Comparison of ENCODE assay signal across 9 cellular contexts in genomic region chr16:31200821-31201510, GRCh38. TPM values are rescaled to one million over a fixed set of nuclear protein-coding genes. Genes with fewer than 3 reads are reported as not detected.
DNase-seq lines count a peak whose midpoint lies in the region; ATAC-seq, FAIRE-seq and TF ChIP-seq lines count a peak whose summit lies in the region.
"Had no signal": no experiment of that assay in that cellular context is flagged by ENCODE, and none has a peak within 500 bp of the region (broad histone marks: within the 10 kb centered on the region; RNA-seq: fewer than 3 reads in every experiment).

No MANE protein-coding gene starts in this region.

- no peaks in the 10 kb centered on the region for H3K27me3 ChIP-seq in BLaER1
- H3K27me3 ChIP-seq in keratinocyte (ENCODE audit: control insufficient read depth, extremely low read depth, insufficient read depth, low read length), result no peaks in the 10 kb centered on the region
- peaks cover 10% of the 10 kb centered on the region for H3K27me3 ChIP-seq in H7 (ENCODE audit: control insufficient read depth, insufficient read depth, low read length)

- H3K36me3 ChIP-seq in BLaER1 (peaks cover 43% of the 10 kb centered on the region), keratinocyte (ENCODE audit: control insufficient read depth in 2 of 2, extremely low read depth in 1 of 2, insufficient read depth in 2 of 2, low read length in 2 of 2) (peaks cover 3 to 8% of the 10 kb centered on the region in 2 experiments), H7 (replicated peaks; ENCODE audit: control insufficient read depth, insufficient read depth, low read length) (peaks cover 13% of the 10 kb centered on the region)

- H3K4me1 ChIP-seq in BLaER1 (peaks cover 65% of the 10 kb centered on the region), keratinocyte (ENCODE audit: control insufficient read depth, extremely low read depth, insufficient read depth, low read length) (peaks cover 23% of the 10 kb centered on the region)

- ATAC-seq in GM21447 (IDR thresholded peaks at IDR 0.05; ENCODE audit: unreplicated experiment) (no peak), GM18870 (IDR thresholded peaks at IDR 0.05; ENCODE audit: unreplicated experiment) (no peak)

- H3K4me2 ChIP-seq in BLaER1 (peak overlapping the region; percentile 98), keratinocyte (ENCODE audit: control insufficient read depth, extremely low read depth, insufficient read depth, low read depth, low read length) (peak overlapping the region; percentile 92)

- dilution Hi-C loops in keratinocyte (cut with MboI; ENCODE audit: extremely low pct_ligation_motif_present, low sequenced_read_pairs), result no loop called here

- intact Hi-C loops in activated T-helper 1 cell treated with anti-CD3 and anti-CD28 coated beads, Interleukin-12 subunit alpha, Interleukin-12 subunit beta, Interleukin-2, Interleukin-4 antibody, amounts not matched to agents 30 ng/mL and 10 ng/mL and 1 ng/mL, durations not matched to agents 14 hours and 24 hours and 36 hours (cut with micrococcal nuclease), result loop anchor here (1.0 to 5.0 kb wide), 8 partner anchors 16 to 666 kb away; partner anchors contain the start of genes ITGAX and PYDC1

- no peaks in the 10 kb centered on the region for H3K9me3 Mint-ChIP-seq in activated T-helper 1 cell treated with anti-CD3 and anti-CD28 coated beads, Interleukin-12 subunit alpha, Interleukin-12 subunit beta, Interleukin-2, Interleukin-4 antibody, amounts not matched to agents 30 ng/mL and 10 ng/mL and 1 ng/mL, durations not matched to agents 14 hours and 24 hours and 36 hours

- DNase-seq in LHCN-M2 (ENCODE audit: low read depth) (peak; percentile 62), keratinocyte (ENCODE audit: low read depth, low spot score) (no peak), DMS79 (lab: John Stamatoyannopoulos, UW) (no peak), H7 (no peak)
- DNase-seq in activated T-helper 1 cell treated with anti-CD3 and anti-CD28 coated beads, Interleukin-12 subunit alpha, Interleukin-12 subunit beta, Interleukin-2, Interleukin-4 antibody, amounts not matched to agents 30 ng/mL and 10 ng/mL and 1 ng/mL, durations not matched to agents 14 hours and 24 hours and 36 hours (ENCODE audit: low spot score), result peak; percentile 49

- FAIRE-seq in keratinocyte (lab: Jason Lieb, UNC), result no peak

- no peak overlapping the region for H2AFZ ChIP-seq in keratinocyte (ENCODE audit: control insufficient read depth, low read length)

- peak in 2 of 3 experiments; percentile 8 to 19 for TF ChIP-seq CTCF in keratinocyte (optimal IDR thresholded peaks at IDR 0.05 in 1 of 3, IDR thresholded peaks at IDR 0.05 in 1 of 3, conservative IDR thresholded peaks at IDR 0.05 in 1 of 3; ENCODE audit: extremely low read depth in 1 of 3, insufficient read depth in 2 of 3, low read length in 3 of 3)

- peaks cover 57% of the 10 kb centered on the region for H4K20me1 ChIP-seq in BLaER1
- H4K20me1 ChIP-seq in keratinocyte (ENCODE audit: control insufficient read depth, extremely low read depth, insufficient read depth, low read length), result peaks cover 9% of the 10 kb centered on the region

- H3K9ac ChIP-seq in BLaER1 (peak overlapping the region; percentile 87; the same call in 1 of the 2 replicates), keratinocyte (ENCODE audit: control insufficient read depth, extremely low read depth, insufficient read depth, low read length) (peak overlapping the region; percentile 72)

- no peaks in the 10 kb centered on the region for H3K9me1 ChIP-seq in keratinocyte (ENCODE audit: control insufficient read depth, extremely low read depth, insufficient read depth, low read length)

- H3K4me1 Mint-ChIP-seq in activated T-helper 1 cell treated with anti-CD3 and anti-CD28 coated beads, Interleukin-12 subunit alpha, Interleukin-12 subunit beta, Interleukin-2, Interleukin-4 antibody, amounts not matched to agents 30 ng/mL and 10 ng/mL and 1 ng/mL, durations not matched to agents 14 hours and 24 hours and 36 hours (ENCODE audit: low read depth), result peaks cover 55% of the 10 kb centered on the region

- peaks cover 2% of the 10 kb centered on the region for H3K79me2 ChIP-seq in keratinocyte (ENCODE audit: control insufficient read depth, insufficient read depth, low read length)

- H3K27ac ChIP-seq in BLaER1, result peak overlapping the region; percentile 89; the same call in 1 of the 2 replicates
- H3K27ac ChIP-seq in keratinocyte (ENCODE audit: control insufficient read depth, insufficient read depth, low read length), result peak overlapping the region; percentile 56

- H3K27me3 Mint-ChIP-seq in activated T-helper 1 cell treated with anti-CD3 and anti-CD28 coated beads, Interleukin-12 subunit alpha, Interleukin-12 subunit beta, Interleukin-2, Interleukin-4 antibody, amounts not matched to agents 30 ng/mL and 10 ng/mL and 1 ng/mL, durations not matched to agents 14 hours and 24 hours and 36 hours (ENCODE audit: insufficient read depth), result no peaks in the 10 kb centered on the region

- H3K4me3 Mint-ChIP-seq in activated T-helper 1 cell treated with anti-CD3 and anti-CD28 coated beads, Interleukin-12 subunit alpha, Interleukin-12 subunit beta, Interleukin-2, Interleukin-4 antibody, amounts not matched to agents 30 ng/mL and 10 ng/mL and 1 ng/mL, durations not matched to agents 14 hours and 24 hours and 36 hours, result peak overlapping the region; percentile 85

- H3K36me3 Mint-ChIP-seq in activated T-helper 1 cell treated with anti-CD3 and anti-CD28 coated beads, Interleukin-12 subunit alpha, Interleukin-12 subunit beta, Interleukin-2, Interleukin-4 antibody, amounts not matched to agents 30 ng/mL and 10 ng/mL and 1 ng/mL, durations not matched to agents 14 hours and 24 hours and 36 hours (ENCODE audit: low read depth), result peaks cover 23% of the 10 kb centered on the region

- peak overlapping the region; percentile 92 for H3K4me3 ChIP-seq in BLaER1
- H3K4me3 ChIP-seq in keratinocyte (ENCODE audit: control insufficient read depth in 2 of 3, extremely low read depth in 1 of 3, insufficient read depth in 2 of 3, low read depth in 1 of 3, low read length in 3 of 3), result peak overlapping the region; percentile 63 to 79 (median 78)
- no peak overlapping the region; the same call in 1 of the 2 replicates for H3K4me3 ChIP-seq in H7 (ENCODE audit: insufficient read depth, low read depth, low read length)

- H3K27ac Mint-ChIP-seq in activated T-helper 1 cell treated with anti-CD3 and anti-CD28 coated beads, Interleukin-12 subunit alpha, Interleukin-12 subunit beta, Interleukin-2, Interleukin-4 antibody, amounts not matched to agents 30 ng/mL and 10 ng/mL and 1 ng/mL, durations not matched to agents 14 hours and 24 hours and 36 hours, result peak overlapping the region; percentile 33

- H3K9me3 ChIP-seq in BLaER1 (no peaks in the 10 kb centered on the region), keratinocyte (ENCODE audit: control insufficient read depth, low read depth, low read length) (no peaks in the 10 kb centered on the region)

RNA-seq across cellular contexts. Expression of gene PYCARD, which starts 1.6 kb away (rescaled TPM):
- 7.7 and 10.8 TPM in 2 replicates for total RNA-seq in LHCN-M2 (2014; rRNA removed)
- 17.0 TPM for polyA plus RNA-seq in LHCN-M2 (2012)
- 20.9 and 21.2 TPM in 2 replicates for total RNA-seq in activated T-helper 1 cell treated with anti-CD3 and anti-CD28 coated beads, Interleukin-12 subunit alpha, Interleukin-12 subunit beta, Interleukin-2, Interleukin-4 antibody, amounts not matched to agents 30 ng/mL and 10 ng/mL and 1 ng/mL, durations not matched to agents 14 hours and 24 hours and 36 hours
- polyA plus RNA-seq in keratinocyte, result 46.4 to 84.9 TPM (median 58.1 TPM) in 3 replicates
- 18.4 TPM for polyA plus RNA-seq in keratinocyte (2011; ENCODE audit: low read depth)
- polyA plus RNA-seq in keratinocyte (2011; cell fraction: cytosol; rRNA removed), result 33.0 and 90.8 TPM in 2 replicates
- 21.8 and 25.3 TPM in 2 replicates for polyA plus RNA-seq in keratinocyte (2011; cell fraction: nucleus; rRNA removed)
- polyA plus RNA-seq in keratinocyte (2012; ENCODE audit: low replicate concordance), result 82.2 and 114 TPM in 2 replicates
- polyA minus RNA-seq in keratinocyte, result 25.1 to 88.4 TPM (median 60.1 TPM) in 3 replicates
- 162 TPM for polyA minus RNA-seq in keratinocyte (2011; cell fraction: cytosol; rRNA and poly(A)+ RNA removed)
- 11.1 and 12.3 TPM in 2 replicates for polyA minus RNA-seq in keratinocyte (2011; cell fraction: nucleus; rRNA and poly(A)+ RNA removed)
- 32.2 and 35.2 TPM in 2 replicates for total RNA-seq in H7 (2014; rRNA removed; shearing (Covaris generic))

RNA-seq across cellular contexts. Expression of gene TRIM72, which starts 13.0 kb away (rescaled TPM):
- 52.4 and 56.5 TPM in 2 replicates for total RNA-seq in LHCN-M2 (2014; rRNA removed)
- polyA plus RNA-seq in LHCN-M2 (2012), result 40.4 TPM
- 0.10 and 0.15 TPM in 2 replicates for total RNA-seq in activated T-helper 1 cell treated with anti-CD3 and anti-CD28 coated beads, Interleukin-12 subunit alpha, Interleukin-12 subunit beta, Interleukin-2, Interleukin-4 antibody, amounts not matched to agents 30 ng/mL and 10 ng/mL and 1 ng/mL, durations not matched to agents 14 hours and 24 hours and 36 hours
- polyA plus RNA-seq in keratinocyte, result under 0.01 TPM in 1 of 3 replicates, not detected in the others
- polyA plus RNA-seq in keratinocyte (2011; ENCODE audit: low read depth), result 0.06 TPM
- polyA plus RNA-seq in keratinocyte (2011; cell fraction: cytosol; rRNA removed), result not detected in 2 replicates
- 0.01 and 0.04 TPM in 2 replicates for polyA plus RNA-seq in keratinocyte (2011; cell fraction: nucleus; rRNA removed)
- 0.06 TPM in 1 of 2 replicates, not detected in the other for polyA plus RNA-seq in keratinocyte (2012; ENCODE audit: low replicate concordance)
- polyA minus RNA-seq in keratinocyte, result not detected in 3 replicates
- polyA minus RNA-seq in keratinocyte (2011; cell fraction: cytosol; rRNA and poly(A)+ RNA removed), result not detected
- not detected in 2 replicates for polyA minus RNA-seq in keratinocyte (2011; cell fraction: nucleus; rRNA and poly(A)+ RNA removed)
- 0.03 and 0.44 TPM in 2 replicates for total RNA-seq in H7 (2014; rRNA removed; shearing (Covaris generic))

RNA-seq across cellular contexts. Expression of gene PYDC1, which starts 16.0 kb away (rescaled TPM):
- total RNA-seq in LHCN-M2 (2014; rRNA removed), result not detected in 2 replicates
- 0.24 TPM for polyA plus RNA-seq in LHCN-M2 (2012)
- total RNA-seq in activated T-helper 1 cell treated with anti-CD3 and anti-CD28 coated beads, Interleukin-12 subunit alpha, Interleukin-12 subunit beta, Interleukin-2, Interleukin-4 antibody, amounts not matched to agents 30 ng/mL and 10 ng/mL and 1 ng/mL, durations not matched to agents 14 hours and 24 hours and 36 hours, result not detected in 2 replicates
- not detected in 3 replicates for polyA plus RNA-seq in keratinocyte
- polyA plus RNA-seq in keratinocyte (2011; ENCODE audit: low read depth), result 5.0 TPM
- polyA plus RNA-seq in keratinocyte (2011; cell fraction: cytosol; rRNA removed), result not detected in 2 replicates
- polyA plus RNA-seq in keratinocyte (2011; cell fraction: nucleus; rRNA removed), result 0.17 TPM in 1 of 2 replicates, not detected in the other
- 9.4 TPM in 1 of 2 replicates, not detected in the other for polyA plus RNA-seq in keratinocyte (2012; ENCODE audit: low replicate concordance)
- not detected in 3 replicates for polyA minus RNA-seq in keratinocyte
- not detected for polyA minus RNA-seq in keratinocyte (2011; cell fraction: cytosol; rRNA and poly(A)+ RNA removed)
- polyA minus RNA-seq in keratinocyte (2011; cell fraction: nucleus; rRNA and poly(A)+ RNA removed), result not detected in 2 replicates
- total RNA-seq in H7 (2014; rRNA removed; shearing (Covaris generic)), result not detected in 2 replicates
- polyA plus RNA-seq: esophagus had no signal

RNA-seq across cellular contexts. Expression of gene FUS, which starts 21.0 kb away (rescaled TPM):
- 42.3 and 58.2 TPM in 2 replicates for total RNA-seq in LHCN-M2 (2014; rRNA removed)
- 552 TPM for polyA plus RNA-seq in LHCN-M2 (2012)
- 950 and 955 TPM in 2 replicates for total RNA-seq in activated T-helper 1 cell treated with anti-CD3 and anti-CD28 coated beads, Interleukin-12 subunit alpha, Interleukin-12 subunit beta, Interleukin-2, Interleukin-4 antibody, amounts not matched to agents 30 ng/mL and 10 ng/mL and 1 ng/mL, durations not matched to agents 14 hours and 24 hours and 36 hours
- 88.0 to 210 TPM (median 199 TPM) in 3 replicates for polyA plus RNA-seq in keratinocyte
- polyA plus RNA-seq in keratinocyte (2011; ENCODE audit: low read depth), result 138 TPM
- 50.2 and 69.9 TPM in 2 replicates for polyA plus RNA-seq in keratinocyte (2011; cell fraction: cytosol; rRNA removed)
- 170 and 201 TPM in 2 replicates for polyA plus RNA-seq in keratinocyte (2011; cell fraction: nucleus; rRNA removed)
- polyA plus RNA-seq in keratinocyte (2012; ENCODE audit: low replicate concordance), result 196 and 474 TPM in 2 replicates
- polyA minus RNA-seq in keratinocyte, result 44.0 to 226 TPM (median 102 TPM) in 3 replicates
- 112 TPM for polyA minus RNA-seq in keratinocyte (2011; cell fraction: cytosol; rRNA and poly(A)+ RNA removed)
- 53.8 and 89.2 TPM in 2 replicates for polyA minus RNA-seq in keratinocyte (2011; cell fraction: nucleus; rRNA and poly(A)+ RNA removed)
- total RNA-seq in H7 (2014; rRNA removed; shearing (Covaris generic)), result 35.3 and 39.8 TPM in 2 replicates

RNA-seq across cellular contexts. Expression of gene PRSS36, which starts 51.1 kb away (rescaled TPM):
- total RNA-seq in LHCN-M2 (2014; rRNA removed), result 0.40 and 0.64 TPM in 2 replicates
- polyA plus RNA-seq in LHCN-M2 (2012), result 0.62 TPM
- total RNA-seq in activated T-helper 1 cell treated with anti-CD3 and anti-CD28 coated beads, Interleukin-12 subunit alpha, Interleukin-12 subunit beta, Interleukin-2, Interleukin-4 antibody, amounts not matched to agents 30 ng/mL and 10 ng/mL and 1 ng/mL, durations not matched to agents 14 hours and 24 hours and 36 hours, result 0.27 and 0.34 TPM in 2 replicates
- polyA plus RNA-seq in keratinocyte, result 0.08 to 0.95 TPM (median 0.43 TPM) in 3 replicates
- polyA plus RNA-seq in keratinocyte (2011; ENCODE audit: low read depth), result not detected
- 0.21 and 0.42 TPM in 2 replicates for polyA plus RNA-seq in keratinocyte (2011; cell fraction: cytosol; rRNA removed)
- 0.28 and 0.39 TPM in 2 replicates for polyA plus RNA-seq in keratinocyte (2011; cell fraction: nucleus; rRNA removed)
- polyA plus RNA-seq in keratinocyte (2012; ENCODE audit: low replicate concordance), result 0.31 and 3.0 TPM in 2 replicates
- polyA minus RNA-seq in keratinocyte, result 0.26 TPM in 1 of 3 replicates, not detected in the others
- polyA minus RNA-seq in keratinocyte (2011; cell fraction: cytosol; rRNA and poly(A)+ RNA removed), result 3.5 TPM
- polyA minus RNA-seq in keratinocyte (2011; cell fraction: nucleus; rRNA and poly(A)+ RNA removed), result not detected in 2 replicates
- 0.59 and 1.1 TPM in 2 replicates for total RNA-seq in H7 (2014; rRNA removed; shearing (Covaris generic))

Comparison
In these comparisons a context has a peak if more than half of its experiments do, and no peak if none do; other contexts are left out.
1. DNase-seq: peak in LHCN-M2 (single experiment) and activated T-helper 1 cell treated with anti-CD3 and anti-CD28 coated beads, Interleukin-12 subunit alpha, Interleukin-12 subunit beta, Interleukin-2, Interleukin-4 antibody, amounts not matched to agents 30 ng/mL and 10 ng/mL and 1 ng/mL, durations not matched to agents 14 hours and 24 hours and 36 hours (single experiment); none in keratinocyte (single experiment), DMS79 (single experiment) and H7 (single experiment).
2. RNA of gene TRIM72, which starts 13.0 kb away (total RNA-seq): 52.4 to 56.5 TPM in LHCN-M2; 0.10 to 0.15 TPM in activated T-helper 1 cell treated with anti-CD3 and anti-CD28 coated beads, Interleukin-12 subunit alpha, Interleukin-12 subunit beta, Interleukin-2, Interleukin-4 antibody, amounts not matched to agents 30 ng/mL and 10 ng/mL and 1 ng/mL, durations not matched to agents 14 hours and 24 hours and 36 hours and 0.03 to 0.44 TPM in H7; every median in the first group is over 10 times any median in the second.